In the genomic region with DNA sequence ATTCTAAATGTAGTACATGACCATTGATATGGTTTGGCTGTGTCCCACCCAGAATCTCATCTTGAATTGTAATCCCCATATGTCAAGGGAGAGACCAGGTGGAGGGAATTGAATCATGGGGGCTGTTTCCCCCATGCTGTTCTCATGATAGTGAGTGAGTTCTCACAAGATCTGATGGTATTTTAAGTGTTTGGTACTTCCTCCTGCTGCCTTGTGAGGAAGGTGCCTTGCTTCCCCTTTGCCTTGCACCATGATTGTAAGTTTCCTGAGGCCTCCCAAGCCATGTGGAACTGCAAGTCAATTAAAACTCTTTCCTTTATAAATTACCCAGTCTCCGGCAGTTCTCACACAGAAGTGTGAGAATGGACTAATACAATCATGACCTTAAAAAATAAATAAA, we compare ENCODE assay signal across 8 cellular contexts.
A peak's percentile ranks its signal among the peaks of the same experiment; 100 is the strongest.
DNase-seq lines count a peak whose midpoint lies in the region; ATAC-seq, FAIRE-seq and TF ChIP-seq lines count a peak whose summit lies in the region.
"Not testable (repeated sequence)": the region's sequence is repeated elsewhere in the genome, so short reads cannot be mapped to it uniquely, and the experiment has no call there.

No MANE protein-coding gene starts in this region.

- not testable (repeated sequence) for H3K4me3 ChIP-seq in OCI-LY3 (ENCODE audit: low read length); GM12878; thyroid gland (replicated peaks in 1 of 3)
- peak overlapping the region in 2 of 3 donors; percentile 35 to 51 for H3K4me3 ChIP-seq in liver (ENCODE audit: low read depth in 1 of 3, low read length in 3 of 3)

- not testable (repeated sequence) for TF ChIP-seq RAD21 in GM12878 (IDR thresholded peaks at IDR 0.05; ENCODE audit: insufficient read depth, low read depth, low read length); liver (IDR thresholded peaks at IDR 0.05)

- H2AFZ ChIP-seq in OCI-LY3 (ENCODE audit: low read depth, low read length); GM12878 (ENCODE audit: control insufficient read depth, low read depth, low read length): not testable (repeated sequence)

- not testable (repeated sequence) for H3K4me2 ChIP-seq in OCI-LY3 (ENCODE audit: low read length); GM12878 (ENCODE audit: control insufficient read depth, insufficient read depth)

- TF ChIP-seq CTCF in OCI-LY3 (IDR thresholded peaks at IDR 0.05; ENCODE audit: low read depth, low read length); GM12878 (IDR thresholded peaks at IDR 0.05 in 2 of 3, conservative IDR thresholded peaks at IDR 0.05 in 1 of 3; ENCODE audit: control insufficient read depth in 2 of 3, extremely low read depth in 1 of 3, insufficient read depth in 1 of 3, low read depth in 3 of 3, low read length in 3 of 3); liver (IDR thresholded peaks at IDR 0.05; ENCODE audit: low read depth, low read length, missing input control); thyroid gland (IDR thresholded peaks at IDR 0.05): not testable (repeated sequence)

- BruUV-seq in GM12878 (replicated peaks; lab: Mats Ljungman, UMichigan): not testable (repeated sequence)

- not testable (repeated sequence) for TF ChIP-seq EP300 in GM12878 (IDR thresholded peaks at IDR 0.05; ENCODE audit: borderline replicate concordance in 1 of 2, control insufficient read depth in 1 of 2, low read depth in 2 of 2, low read length in 2 of 2)

- in situ Hi-C loops in GM12878 (cut with MboI): not testable (repeated sequence)

- not testable (repeated sequence) for H3K27me3 ChIP-seq in OCI-LY3 (ENCODE audit: low read depth, low read length); GM12878 (replicated peaks in 1 of 2; ENCODE audit: control insufficient read depth in 2 of 2, insufficient read depth in 2 of 2, low read length in 1 of 2); liver (ENCODE audit: control insufficient read depth in 4 of 4, insufficient read depth in 4 of 4, low read length in 3 of 4); thyroid gland

- peaks cover 50% of the 10 kb centered on the region for H3K4me1 Mint-ChIP-seq in T-helper 17 cell

- H4K20me1 ChIP-seq in OCI-LY3 (ENCODE audit: insufficient read depth, low read length); GM12878 (ENCODE audit: control insufficient read depth, insufficient read depth): not testable (repeated sequence)

- peak overlapping the region; percentile 50 for H3K27ac ChIP-seq in OCI-LY3 (ENCODE audit: low read length)
- H3K27ac ChIP-seq in GM12878 (ENCODE audit: control insufficient read depth, insufficient read depth): peak overlapping the region; percentile 28; the same call in 1 of the 2 replicates
- peak overlapping the region; percentile 88 to 89 for H3K27ac ChIP-seq in liver (ENCODE audit: low read depth in 1 of 2, low read length in 2 of 2)
- peak overlapping the region; percentile 64 to 87 (median 68) for H3K27ac ChIP-seq in thyroid gland

- RAD21 ChIA-PET in GM12878 (lab: Charles Lee; ENCODE audit: unreplicated experiment): interaction anchor here (1.4 to 4.4 kb wide), 3 partner anchors 30 to 143 kb away, joined by 3 to 39 read pairs (median 12); no protein-coding TSS in a partner anchor

- H3K4me1 ChIP-seq in OCI-LY3 (ENCODE audit: low read length) (peaks cover 85% of the 10 kb centered on the region), GM12878 (ENCODE audit: control insufficient read depth, insufficient read depth, low read length) (peaks cover 73% of the 10 kb centered on the region), liver (ENCODE audit: control insufficient read depth in 4 of 4, insufficient read depth in 4 of 4, low read length in 3 of 4) (peaks cover 6 to 41% (median 16%) of the 10 kb centered on the region in 4 donors), thyroid gland (peaks cover 60 to 82% of the 10 kb centered on the region in 2 donors)

- DNase-seq in CD1c-positive myeloid dendritic cell (ENCODE audit: extremely low spot score): peak; percentile 31
- DNase-seq in KG1 (lab: John Stamatoyannopoulos, UW): peak; percentile 14
- DNase-seq in T-helper 17 cell; GM12878 (ENCODE audit: low read depth, low spot score); thyroid gland: not testable (repeated sequence)
- peak; percentile 57 for DNase-seq in pons (ENCODE audit: low spot score)

- H3K4me3 Mint-ChIP-seq in T-helper 17 cell: peak overlapping the region; percentile 13

- not testable (repeated sequence) for H3K9me3 ChIP-seq in OCI-LY3 (ENCODE audit: insufficient read depth, low read length); T-helper 17 cell (ENCODE audit: control insufficient read depth, low read length, poor library complexity, severe bottlenecking); GM12878 (replicated peaks; ENCODE audit: control insufficient read depth, insufficient read depth, low read length); liver (ENCODE audit: control insufficient read depth in 4 of 4, low read length in 3 of 4); thyroid gland

- H3K9ac ChIP-seq in OCI-LY3 (ENCODE audit: low read length); GM12878 (ENCODE audit: control insufficient read depth, insufficient read depth, low read length): not testable (repeated sequence)
- peak overlapping the region in 1 of 2 donors; percentile 95 for H3K9ac ChIP-seq in liver (ENCODE audit: low read depth in 1 of 2, low read length in 2 of 2)

- intact Hi-C loops in GM12878 (cut with micrococcal nuclease; ENCODE audit: unreplicated experiment); thyroid gland (cut with DNase I): not testable (repeated sequence)

- POLR2A ChIA-PET in GM12878 (lab: Charles Lee): interaction anchor here (1.1 to 5.5 kb wide), 2 partner anchors 8 to 423 kb away, joined by 3 to 37 read pairs; no protein-coding TSS in a partner anchor

- not testable (repeated sequence) for H3K27me3 Mint-ChIP-seq in T-helper 17 cell

- H3K36me3 ChIP-seq in OCI-LY3 (replicated peaks; ENCODE audit: low read depth, low read length): peaks cover 48% of the 10 kb centered on the region
- H3K36me3 ChIP-seq in GM12878 (ENCODE audit: control insufficient read depth in 2 of 2, insufficient read depth in 2 of 2, low read length in 1 of 2); liver (ENCODE audit: control insufficient read depth in 4 of 4, insufficient read depth in 3 of 4, low read depth in 1 of 4, low read length in 3 of 4); thyroid gland: not testable (repeated sequence)

- ATAC-seq in T-helper 17 cell, GM12878: not testable (repeated sequence)

- CTCF ChIA-PET in GM12878 (lab: Yijun Ruan, JAX): interaction anchor here (0.6 kb wide), 1 partner anchor 34 kb away, joined by 3 read pairs; no protein-coding TSS in a partner anchor

- FAIRE-seq in GM12878 (lab: Jason Lieb, UNC): not testable (repeated sequence)

- not testable (repeated sequence) for H3K36me3 Mint-ChIP-seq in T-helper 17 cell (ENCODE audit: low read depth)

- H3K27ac Mint-ChIP-seq in T-helper 17 cell: peak overlapping the region; percentile 56

- SMC1A ChIA-PET in GM12878 (lab: Charles Lee; ENCODE audit: uncharacterized antibody, unreplicated experiment): interaction anchor here (1.2 to 5.1 kb wide), 3 partner anchors 35 to 75 kb away, joined by 3 to 25 read pairs (median 25); no protein-coding TSS in a partner anchor

- peaks cover 61% of the 10 kb centered on the region for H3K79me2 ChIP-seq in OCI-LY3 (ENCODE audit: low read length)
- H3K79me2 ChIP-seq in GM12878 (ENCODE audit: control insufficient read depth, insufficient read depth, low read length): peaks cover 46% of the 10 kb centered on the region

- 100% methylated on average over 1 of the region's 1 CpG for WGBS in GM12878 (ENCODE audit: insufficient coverage, insufficient replicate concordance, low lambda C conversion rate, missing lambda C conversion rate)
- whole genome bisulfite sequencing in liver: 49% methylated on average over 1 of the region's 1 CpG
- WGBS in thyroid gland, 2 donors: 93 to 95% methylated on average over 1 of the region's 1 CpG

- not testable (repeated sequence) for TF ChIP-seq POLR2A in GM12878 (IDR thresholded peaks at IDR 0.05; ENCODE audit: low read depth, low read length); thyroid gland (IDR thresholded peaks at IDR 0.05)

Comparison
In these comparisons a context has a peak if more than half of its experiments do, and no peak if none do; other contexts are left out.
1. H3K27ac ChIP-seq: peak in every context shown above with its lines; median percentile 88 in liver; 68 in thyroid gland; 50 in OCI-LY3; 28 in GM12878.